In the genomic region with DNA sequence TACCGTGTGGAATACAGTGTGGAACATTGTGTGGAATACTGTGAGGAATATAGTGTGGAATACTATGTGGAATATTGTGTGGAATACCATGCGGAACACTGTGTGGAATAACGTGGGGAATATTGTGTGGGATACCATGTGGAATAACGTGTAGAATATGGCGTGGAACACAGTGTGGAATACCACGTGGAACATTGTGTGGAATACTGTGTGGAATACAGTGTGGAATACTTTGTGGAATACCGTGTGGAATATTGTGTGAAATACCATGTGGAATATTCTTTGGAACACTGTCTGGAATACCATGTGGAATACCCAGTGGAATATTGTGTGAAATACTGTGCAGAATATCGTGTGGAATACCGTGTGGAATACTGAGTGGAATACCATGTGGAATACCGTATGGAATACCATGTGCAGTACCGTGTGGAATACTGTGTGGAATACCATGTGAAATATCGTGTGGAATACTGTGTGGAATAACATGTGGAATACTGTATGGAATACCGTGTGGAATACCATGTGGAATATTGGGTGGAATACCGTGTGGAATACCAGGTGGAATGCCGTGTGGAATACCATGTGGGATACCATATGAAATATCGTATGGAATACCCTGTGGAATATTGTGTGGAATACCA, we compare ENCODE assay signal across 20 cellular contexts.
A peak's percentile ranks its signal among the peaks of the same experiment; 100 is the strongest.
DNase-seq lines count a peak whose midpoint lies in the region; ATAC-seq and TF ChIP-seq lines count a peak whose summit lies in the region.
"Had no signal": no experiment of that assay in that cellular context is flagged by ENCODE, and none has a peak within 500 bp of the region (broad histone marks: within the 10 kb centered on the region; RNA-seq: fewer than 3 reads in every experiment).

No MANE protein-coding gene starts in this region.

- H3K27ac Mint-ChIP-seq in T-helper 1 cell treated with Interleukin-12 subunit alpha and Interleukin-12 subunit beta and Interleukin-4 antibody, amounts not matched to agents 30 μg/mL and 1 μg/mL, for 36 hours = peak overlapping the region; percentile 43
- H3K27ac Mint-ChIP-seq in CD8-positive, alpha-beta T cell = no peak overlapping the region
- peak overlapping the region; percentile 3 for H3K27ac Mint-ChIP-seq in activated T-helper 2 cell treated with anti-CD3 and anti-CD28 coated beads, Interferon-gamma antibody, Interleukin-2, Interleukin-4, amounts not matched to agents 10 μg/mL and 5 μg/mL and 100 μg/mL, durations not matched to agents 14 hours and 24 hours and 36 hours
- peak overlapping the region in 5 of 6 donors; percentile 82 to 99 (median 98) for H3K27ac Mint-ChIP-seq in naive B cell

- H3K9me3 ChIP-seq in CD8-positive, alpha-beta T cell (ENCODE audit: low read length) = no peaks in the 10 kb centered on the region
- H3K9me3 ChIP-seq in SJCRH30 (replicated peaks) = no peaks in the 10 kb centered on the region; the same call in 1 of the 2 replicates
- H3K9me3 ChIP-seq: Peyer's patch, thyroid gland had no signal

- POLR2A ChIA-PET in CD8-positive, alpha-beta T cell (lab: Charles Lee) = no interaction called here

- H3K27me3 ChIP-seq in CD8-positive, alpha-beta T cell (ENCODE audit: insufficient read depth, low read length) = no peaks in the 10 kb centered on the region
- H3K27me3 ChIP-seq in SJCRH30 = no peaks in the 10 kb centered on the region
- H3K27me3 ChIP-seq: Peyer's patch, thyroid gland had no signal

- no peak overlapping the region for H3K4me3 ChIP-seq in CD8-positive, alpha-beta T cell (ENCODE audit: low read depth, low read length)
- H3K4me3 ChIP-seq in SJCRH30 = no peak overlapping the region
- H3K4me3 ChIP-seq: GM23248, lung, Peyer's patch, thyroid gland had no signal

- H3K4me1 Mint-ChIP-seq in T-helper 1 cell treated with Interleukin-12 subunit alpha and Interleukin-12 subunit beta and Interleukin-4 antibody, amounts not matched to agents 30 μg/mL and 1 μg/mL, for 36 hours (ENCODE audit: low read depth) = peaks cover 16% of the 10 kb centered on the region
- H3K4me1 Mint-ChIP-seq in CD8-positive, alpha-beta T cell (ENCODE audit: low read depth) = peaks cover 1% of the 10 kb centered on the region
- peaks cover 9% of the 10 kb centered on the region for H3K4me1 Mint-ChIP-seq in activated T-helper 2 cell treated with anti-CD3 and anti-CD28 coated beads, Interferon-gamma antibody, Interleukin-2, Interleukin-4, amounts not matched to agents 10 μg/mL and 5 μg/mL and 100 μg/mL, durations not matched to agents 14 hours and 24 hours and 36 hours (ENCODE audit: low read depth)
- H3K4me1 Mint-ChIP-seq in naive B cell = peaks cover 26 to 42% (median 27%) of the 10 kb centered on the region in 3 donors

- H3K36me3 Mint-ChIP-seq in T-helper 1 cell treated with Interleukin-12 subunit alpha and Interleukin-12 subunit beta and Interleukin-4 antibody, amounts not matched to agents 30 μg/mL and 1 μg/mL, for 36 hours (ENCODE audit: low read depth) = peaks cover 21% of the 10 kb centered on the region
- no peaks in the 10 kb centered on the region for H3K36me3 Mint-ChIP-seq in CD8-positive, alpha-beta T cell
- H3K36me3 Mint-ChIP-seq in activated T-helper 2 cell treated with anti-CD3 and anti-CD28 coated beads, Interferon-gamma antibody, Interleukin-2, Interleukin-4, amounts not matched to agents 10 μg/mL and 5 μg/mL and 100 μg/mL, durations not matched to agents 14 hours and 24 hours and 36 hours (ENCODE audit: low read depth) = no peaks in the 10 kb centered on the region
- H3K36me3 Mint-ChIP-seq in naive B cell = peaks cover 5 to 7% of the 10 kb centered on the region in 2 donors

- peak; percentile 5 for ATAC-seq in CD8-positive, alpha-beta T cell
- no peak for ATAC-seq in naive B cell (ENCODE audit: low read depth in 2 of 2)

- CTCF ChIA-PET in CD8-positive, alpha-beta T cell (lab: Charles Lee) = no interaction called here

- H3K27ac ChIP-seq in CD8-positive, alpha-beta T cell (ENCODE audit: low read depth, low read length) = no peak overlapping the region
- H3K27ac ChIP-seq in SJCRH30 = no peak overlapping the region
- H3K27ac ChIP-seq: 22Rv1, GM23248, Peyer's patch, thyroid gland had no signal

- peaks cover 53% of the 10 kb centered on the region for H3K9me3 Mint-ChIP-seq in T-helper 1 cell treated with Interleukin-12 subunit alpha and Interleukin-12 subunit beta and Interleukin-4 antibody, amounts not matched to agents 30 μg/mL and 1 μg/mL, for 36 hours
- no peaks in the 10 kb centered on the region for H3K9me3 Mint-ChIP-seq in CD8-positive, alpha-beta T cell
- peaks cover 54% of the 10 kb centered on the region for H3K9me3 Mint-ChIP-seq in activated T-helper 2 cell treated with anti-CD3 and anti-CD28 coated beads, Interferon-gamma antibody, Interleukin-2, Interleukin-4, amounts not matched to agents 10 μg/mL and 5 μg/mL and 100 μg/mL, durations not matched to agents 14 hours and 24 hours and 36 hours
- peaks cover 0 to 13% (median 2%) of the 10 kb centered on the region in 7 donors for H3K9me3 Mint-ChIP-seq in naive B cell

- no peaks in the 10 kb centered on the region for H3K4me1 ChIP-seq in CD8-positive, alpha-beta T cell (ENCODE audit: insufficient read depth, low read length)
- H3K4me1 ChIP-seq in SJCRH30 = peaks cover 12% of the 10 kb centered on the region
- H3K4me1 ChIP-seq: thyroid gland had no signal

- H3K36me3 ChIP-seq in CD8-positive, alpha-beta T cell (ENCODE audit: insufficient read depth, low read length) = no peaks in the 10 kb centered on the region
- H3K36me3 ChIP-seq in SJCRH30 = no peaks in the 10 kb centered on the region
- H3K36me3 ChIP-seq: Peyer's patch, thyroid gland had no signal

- H3K27me3 Mint-ChIP-seq in T-helper 1 cell treated with Interleukin-12 subunit alpha and Interleukin-12 subunit beta and Interleukin-4 antibody, amounts not matched to agents 30 μg/mL and 1 μg/mL, for 36 hours (ENCODE audit: low read depth) = peaks cover 3% of the 10 kb centered on the region
- H3K27me3 Mint-ChIP-seq in CD8-positive, alpha-beta T cell (ENCODE audit: low read depth) = no peaks in the 10 kb centered on the region
- no peaks in the 10 kb centered on the region for H3K27me3 Mint-ChIP-seq in activated T-helper 2 cell treated with anti-CD3 and anti-CD28 coated beads, Interferon-gamma antibody, Interleukin-2, Interleukin-4, amounts not matched to agents 10 μg/mL and 5 μg/mL and 100 μg/mL, durations not matched to agents 14 hours and 24 hours and 36 hours (ENCODE audit: low read depth)
- H3K27me3 Mint-ChIP-seq in naive B cell = peaks cover 0 to 4% (median 0%) of the 10 kb centered on the region in 3 donors

- H3K4me3 Mint-ChIP-seq in T-helper 1 cell treated with Interleukin-12 subunit alpha and Interleukin-12 subunit beta and Interleukin-4 antibody, amounts not matched to agents 30 μg/mL and 1 μg/mL, for 36 hours = peak overlapping the region; percentile 35
- H3K4me3 Mint-ChIP-seq in CD8-positive, alpha-beta T cell = no peak overlapping the region
- H3K4me3 Mint-ChIP-seq in activated T-helper 2 cell treated with anti-CD3 and anti-CD28 coated beads, Interferon-gamma antibody, Interleukin-2, Interleukin-4, amounts not matched to agents 10 μg/mL and 5 μg/mL and 100 μg/mL, durations not matched to agents 14 hours and 24 hours and 36 hours (ENCODE audit: low read depth) = no peak overlapping the region
- H3K4me3 Mint-ChIP-seq in naive B cell = peak overlapping the region in 2 of 8 donors; percentile 77 to 94

- no peak for DNase-seq in T-helper 1 cell
- no peak for DNase-seq in CD8-positive, alpha-beta T cell
- no peak for DNase-seq in activated T-helper 2 cell treated with anti-CD3 and anti-CD28 coated beads, Interferon-gamma antibody, Interleukin-2, Interleukin-4, amounts not matched to agents 10 μg/mL and 5 μg/mL and 100 μg/mL, durations not matched to agents 14 hours and 24 hours and 36 hours (ENCODE audit: low spot score)
- no peak for DNase-seq in naive B cell
- no peak for DNase-seq in middle frontal gyrus (ENCODE audit: extremely low spot score, low spot score)
- no peak for DNase-seq in SJCRH30
- no peak for DNase-seq in NCI-H1694 treated with DMSO at 0.1 percent for 48 hours (lab: John Stamatoyannopoulos, UW)
- DNase-seq: amygdala; cortex of kidney; GM23248; NCI-H510A; NK-92 treated with Interleukin-12 subunit alpha and Interleukin-12 subunit beta, amount 100 ng/mL, for 24 hours; occipital lobe; Peyer's patch; small intestine; stimulated activated naive CD4-positive, alpha-beta T cell treated with Interleukin-2 at 50 U/mL for 16 hours; thyroid gland had no signal

- no peak for TF ChIP-seq CTCF in CD8-positive, alpha-beta T cell (IDR thresholded peaks at IDR 0.05)

- intact Hi-C loops in CD8-positive, alpha-beta T cell (cut with DNase I, micrococcal nuclease) = no loop called here
- intact Hi-C loops in activated T-helper 2 cell treated with anti-CD3 and anti-CD28 coated beads, Interferon-gamma antibody, Interleukin-2, Interleukin-4, amounts not matched to agents 10 μg/mL and 5 μg/mL and 100 μg/mL, durations not matched to agents 14 hours and 24 hours and 36 hours (cut with micrococcal nuclease) = no loop called here
